Comparison of ENCODE assay signal across 2 cellular contexts in genomic region chr5:80493443-80493842, GRCh38. TPM values are rescaled to one million over a fixed set of nuclear protein-coding genes. Genes with fewer than 3 reads are reported as not detected.
"Had no signal": no experiment of that assay in that cellular context is flagged by ENCODE, and none has a peak within 500 bp of the region (broad histone marks: within the 10 kb centered on the region; RNA-seq: fewer than 3 reads in every experiment).

No MANE protein-coding gene starts in this region.

RNA-seq across cellular contexts. Expression of gene FAM151B, which starts 5.5 kb away (rescaled TPM):
- total RNA-seq: activated CD8-positive, alpha-beta T cell treated with anti-CD3 and anti-CD28 coated beads, Interleukin-2, amount 10 ng/mL, durations not matched to agents 7 days and 5 days; T-helper 1 cell treated with Interleukin-12 subunit alpha and Interleukin-12 subunit beta and Interleukin-4 antibody, amounts not matched to agents 30 ng/mL and 1 ng/mL, for 36 hours had no signal
